Comparison of ENCODE assay signal across 8 cellular contexts in genomic region chr13:21297452-21297851, GRCh38.
DNase-seq lines count a peak whose midpoint lies in the region; ATAC-seq and TF ChIP-seq lines count a peak whose summit lies in the region.

No MANE protein-coding gene starts in this region.

- TF ChIP-seq POLR2A in IMR-90 (IDR thresholded peaks at IDR 0.05; ENCODE audit: low read depth, low read length) (no peak), vagina (IDR thresholded peaks at IDR 0.05) (no peak)

- H4K5ac ChIP-seq in IMR-90 (ENCODE audit: low read depth, low read length), result peak overlapping the region; percentile 13; the same call in 1 of the 2 replicates

- no peaks in the 10 kb centered on the region for H3K9me1 ChIP-seq in IMR-90 (ENCODE audit: insufficient read depth, low read length)

- no peak for TF ChIP-seq RAD21 in IMR-90 (IDR thresholded peaks at IDR 0.05; ENCODE audit: low read length)

- peaks cover 9% of the 10 kb centered on the region for H3K4me1 Mint-ChIP-seq in memory B cell

- H2AK9ac ChIP-seq in IMR-90 (replicated peaks; ENCODE audit: low read depth, low read length, poor library complexity), result no peak overlapping the region

- no peak overlapping the region for H2BK5ac ChIP-seq in IMR-90 (ENCODE audit: low read depth, low read length, poor library complexity, severe bottlenecking)

- no TSS peak for BruUV-seq in IMR-90 (replicated peaks; lab: Mats Ljungman, UMichigan)

- H3K9ac ChIP-seq in IMR-90 (ENCODE audit: low read depth, low read length), result no peak overlapping the region

- H4K20me1 ChIP-seq in IMR-90 (ENCODE audit: insufficient read depth, low read length), result no peaks in the 10 kb centered on the region

- POLR2A ChIA-PET in IMR-90 (lab: Charles Lee; ENCODE audit: unreplicated experiment), result no interaction called here

- peak overlapping the region; percentile 49 for H3K27ac Mint-ChIP-seq in memory B cell

- H3K27ac ChIP-seq in IMR-90 (ENCODE audit: insufficient read depth, low read length), result no peak overlapping the region
- H3K27ac ChIP-seq in vagina, result peak overlapping the region; percentile 76

- H3K4me2 ChIP-seq in IMR-90 (ENCODE audit: low read depth, low read length), result peak overlapping the region; percentile 58; the same call in 1 of the 2 replicates

- peak overlapping the region; percentile 89 for H3K4me3 Mint-ChIP-seq in memory B cell

- H3K9me3 Mint-ChIP-seq in memory B cell, result no peaks in the 10 kb centered on the region

- no peaks in the 10 kb centered on the region for H3K36me3 Mint-ChIP-seq in memory B cell

- no peaks in the 10 kb centered on the region for H3K27me3 Mint-ChIP-seq in memory B cell

- dilution Hi-C loops in IMR-90 (cut with HindIII; ENCODE audit: low sequenced_read_pairs, unreplicated experiment), result no loop called here

- H4K91ac ChIP-seq in IMR-90 (ENCODE audit: insufficient read depth, low read depth, low read length), result no peak overlapping the region

- no peak overlapping the region for H2AK5ac ChIP-seq in IMR-90 (ENCODE audit: low read depth, low read length)

- CTCF ChIA-PET in IMR-90 (lab: Yijun Ruan, JAX), result interaction anchor here (0.6 to 3.2 kb wide), 6 partner anchors 17 to 181 kb away, joined by 3 to 20 read pairs (median 3); partner anchors contain the start of gene ZDHHC20

- H3K56ac ChIP-seq in IMR-90 (ENCODE audit: extremely low read depth, insufficient read depth, low read length), result peak overlapping the region; percentile 1; the same call in 1 of the 2 replicates

- no peak overlapping the region for H2BK20ac ChIP-seq in IMR-90 (ENCODE audit: low read depth, low read length)

- ATAC-seq in IMR-90 (ENCODE audit: low read depth), result no peak
- ATAC-seq in memory B cell (ENCODE audit: low read depth), result no peak
- ATAC-seq in HG03442 (IDR thresholded peaks at IDR 0.05; ENCODE audit: unreplicated experiment), result no peak
- ATAC-seq in HG03196 (IDR thresholded peaks at IDR 0.05; ENCODE audit: unreplicated experiment), result no peak
- no peak for ATAC-seq in GM18519 (IDR thresholded peaks at IDR 0.05; ENCODE audit: low FRiP score, unreplicated experiment)

- peak overlapping the region; percentile 27 to 85 for H4K8ac ChIP-seq in IMR-90 (ENCODE audit: low read depth in 2 of 2, low read length in 2 of 2)

- TF ChIP-seq CTCF in IMR-90 (conservative IDR thresholded peaks at IDR 0.05; ENCODE audit: low read depth, low read length), result no peak
- no peak for TF ChIP-seq CTCF in vagina (IDR thresholded peaks at IDR 0.05)

- no peak overlapping the region for H3K23ac ChIP-seq in IMR-90 (ENCODE audit: low read depth, low read length)

- H3K4me1 ChIP-seq in IMR-90 (ENCODE audit: control insufficient read depth, insufficient read depth, low read length) (no peaks in the 10 kb centered on the region; the same call in 1 of the 2 replicates), vagina (peaks cover 32% of the 10 kb centered on the region)

- no peak overlapping the region for H3K4ac ChIP-seq in IMR-90 (ENCODE audit: low read depth, low read length)

- H3K4me3 ChIP-seq in IMR-90 (ENCODE audit: insufficient read depth, low read depth, low read length), result peak overlapping the region; percentile 87; the same call in 1 of the 2 replicates
- peak overlapping the region; percentile 79 to 81 for H3K4me3 ChIP-seq in vagina

- no peak overlapping the region for H3K18ac ChIP-seq in IMR-90 (ENCODE audit: low read depth, low read length)

- H3K79me1 ChIP-seq in IMR-90 (ENCODE audit: low read depth in 1 of 2, low read length in 2 of 2), result peaks cover 3 to 9% of the 10 kb centered on the region in 2 experiments; a peak in 3 of 4 replicates

- peak; percentile 40 for DNase-seq in EH (ENCODE audit: low read depth)
- DNase-seq in IMR-90, result no peak
- DNase-seq in amniotic epithelial cell (ENCODE audit: low read depth), result peak; percentile 14
- DNase-seq in memory B cell (ENCODE audit: low spot score in 2 of 2), result no peak
- no peak for DNase-seq in vagina (ENCODE audit: extremely low spot score in 2 of 2)

- in situ Hi-C loops in IMR-90 (cut with MboI; ENCODE audit: low sequenced_read_pairs), result loop anchor here (5.0 kb wide), 1 partner anchor 180 kb away; no protein-coding TSS in a partner anchor

- H3K9me3 ChIP-seq in IMR-90 (ENCODE audit: control insufficient read depth, insufficient read depth, low read length) (no peaks in the 10 kb centered on the region), vagina (no peaks in the 10 kb centered on the region)

- peaks cover 2% of the 10 kb centered on the region; the same call in 1 of the 2 replicates for H3K27me3 ChIP-seq in IMR-90 (ENCODE audit: control insufficient read depth, insufficient read depth, low read length)
- no peaks in the 10 kb centered on the region for H3K27me3 ChIP-seq in vagina

- intact Hi-C loops in IMR-90 (cut with micrococcal nuclease) (loop anchor here (1.0 to 10.0 kb wide), 4 partner anchors 158 to 355 kb away; partner anchors contain the start of gene MICU2), vagina (cut with DNase I) (loop anchor here (5.0 kb wide), 1 partner anchor 180 kb away; no protein-coding TSS in a partner anchor)

- WGBS in IMR-90 (ENCODE audit: extremely low coverage in 2 of 2, insufficient read length in 1 of 2), 2 experiments, result no CpG with 5 or more reads among the region's 2 CpGs

- H3K14ac ChIP-seq in IMR-90 (replicated peaks; ENCODE audit: low read depth, low read length), result 0 out of 2 replicates have a peak overlapping the region, but pooled peaks have one; percentile 11

- H3K36me3 ChIP-seq in IMR-90 (ENCODE audit: control insufficient read depth, insufficient read depth, low read length) (no peaks in the 10 kb centered on the region), vagina (no peaks in the 10 kb centered on the region)

- H2BK120ac ChIP-seq in IMR-90 (ENCODE audit: low read depth, low read length), result no peak overlapping the region

- peak overlapping the region; percentile 99 for H2AFZ ChIP-seq in IMR-90 (replicated peaks; ENCODE audit: low read length, poor library complexity)

- H2BK15ac ChIP-seq in IMR-90 (ENCODE audit: low read depth, low read length), result no peak overlapping the region

TF ChIP-seq in IMR-90, 13 proteins besides CTCF, POLR2A, EP300 and RAD21:
- no peak for TF ChIP-seq CEBPB (IDR thresholded peaks at IDR 0.05; ENCODE audit: low read depth, low read length)
- no peak for TF ChIP-seq BHLHE40 (IDR thresholded peaks at IDR 0.05; ENCODE audit: low read depth, low read length)
- no peak for TF ChIP-seq RFX5 (IDR thresholded peaks at IDR 0.05; ENCODE audit: low read depth, low read length)
- TF ChIP-seq MXI1 (IDR thresholded peaks at IDR 0.05; ENCODE audit: borderline replicate concordance, low read depth, low read length), result no peak
- no peak for TF ChIP-seq MAZ (IDR thresholded peaks at IDR 0.05; ENCODE audit: borderline replicate concordance, low read depth, low read length)
- no peak for TF ChIP-seq ELK1 (IDR thresholded peaks at IDR 0.05; ENCODE audit: borderline replicate concordance, low read depth, low read length)
- no peak for TF ChIP-seq RCOR1 (IDR thresholded peaks at IDR 0.05; ENCODE audit: insufficient replicate concordance, low read length)
- TF ChIP-seq USF2 (IDR thresholded peaks at IDR 0.05; ENCODE audit: low read depth, low read length), result no peak
TF ChIP-seq in IMR-90: peak in this region for 0.

Comparison
In these comparisons a context has a peak if more than half of its experiments do, and no peak if none do; other contexts are left out.
1. DNase-seq: peak in EH (single experiment) and amniotic epithelial cell (single experiment); none in IMR-90 (single experiment), memory B cell (0 of 2) and vagina (0 of 2).